Comparison of ENCODE assay signal across 1 cellular context in genomic region chr4:73401412-73401811, GRCh38.
A peak's percentile ranks its signal among the peaks of the same experiment; 100 is the strongest.
TF ChIP-seq lines count a peak whose summit lies in the region.

No MANE protein-coding gene starts in this region.

TF ChIP-seq in HepG2, 621 proteins besides CTCF, POLR2A, EP300 and RAD21 (continued from another document and continues in another):
- TF ChIP-seq RERE (CRISPR knock-in tag; IDR thresholded peaks at IDR 0.05; ENCODE audit: low read depth) (peak; percentile 26; the same call in 1 of the 2 replicates), ATF6 (CRISPR knock-in tag; conservative IDR thresholded peaks at IDR 0.05) (no peak), ARID5B (CRISPR knock-in tag; IDR thresholded peaks at IDR 0.05) (peak; percentile 74), ISL2 (CRISPR knock-in tag; IDR thresholded peaks at IDR 0.05) (peak; percentile 43; the same call in 1 of the 2 replicates), HMG20A (CRISPR knock-in tag; IDR thresholded peaks at IDR 0.05; ENCODE audit: borderline replicate concordance) (peak; percentile 39; the same call in 1 of the 2 replicates), NFE2L1 (CRISPR knock-in tag; IDR thresholded peaks at IDR 0.05; ENCODE audit: borderline replicate concordance) (no peak), GMEB1 (CRISPR knock-in tag; IDR thresholded peaks at IDR 0.05; ENCODE audit: borderline replicate concordance) (no peak), STAT5B (CRISPR knock-in tag; IDR thresholded peaks at IDR 0.05) (no peak), SOX5 (CRISPR knock-in tag; IDR thresholded peaks at IDR 0.05; ENCODE audit: borderline replicate concordance) (peak; percentile 59; the same call in 1 of the 2 replicates), ZNF724P (CRISPR knock-in tag; IDR thresholded peaks at IDR 0.05; ENCODE audit: borderline replicate concordance) (no peak), GFI1 (CRISPR knock-in tag; IDR thresholded peaks at IDR 0.05; ENCODE audit: borderline replicate concordance) (no peak), MLX (CRISPR knock-in tag; IDR thresholded peaks at IDR 0.05) (no peak), CREM (IDR thresholded peaks at IDR 0.05) (peak; percentile 69), CREM (CRISPR knock-in tag; IDR thresholded peaks at IDR 0.05) (no peak), ARNT (IDR thresholded peaks at IDR 0.05) (no peak), SALL2 (CRISPR knock-in tag; IDR thresholded peaks at IDR 0.05) (no peak), GZF1 (CRISPR knock-in tag; IDR thresholded peaks at IDR 0.05) (no peak), ZNF234 (CRISPR knock-in tag; conservative IDR thresholded peaks at IDR 0.05) (no peak), GATAD2A (CRISPR knock-in tag; IDR thresholded peaks at IDR 0.05) (peak; percentile 63; the same call in 1 of the 2 replicates), FOXP1 (IDR thresholded peaks at IDR 0.05) (no peak), FOXP1 (CRISPR knock-in tag; IDR thresholded peaks at IDR 0.05) (peak; percentile 74), ZSCAN29 (CRISPR knock-in tag; conservative IDR thresholded peaks at IDR 0.05) (no peak), ZNF564 (CRISPR knock-in tag; IDR thresholded peaks at IDR 0.05) (no peak), ZZZ3 (CRISPR knock-in tag; IDR thresholded peaks at IDR 0.05; ENCODE audit: borderline replicate concordance) (no peak), SRSF9 (IDR thresholded peaks at IDR 0.05; ENCODE audit: borderline replicate concordance, insufficient read depth, low read depth, low read length, poor library complexity, severe bottlenecking) (no peak), ZNF446 (CRISPR knock-in tag; IDR thresholded peaks at IDR 0.05) (no peak), NCOA2 (CRISPR knock-in tag; IDR thresholded peaks at IDR 0.05) (peak; percentile 70), CHD4 (IDR thresholded peaks at IDR 0.05; ENCODE audit: borderline replicate concordance, low read length) (no peak), FOXA3 (CRISPR knock-in tag; IDR thresholded peaks at IDR 0.05) (peak; percentile 80), HNF4A (CRISPR knock-in tag; IDR thresholded peaks at IDR 0.05) (peak; percentile 19; the same call in 1 of the 2 replicates), TCF7 (IDR thresholded peaks at IDR 0.05; ENCODE audit: low read depth) (peak; percentile 21; the same call in 1 of the 2 replicates), ZNF138 (CRISPR knock-in tag; IDR thresholded peaks at IDR 0.05; ENCODE audit: low read depth) (no peak), PHF20 (CRISPR knock-in tag; IDR thresholded peaks at IDR 0.05) (no peak), DZIP1 (CRISPR knock-in tag; IDR thresholded peaks at IDR 0.05) (no peak), RXRB (CRISPR knock-in tag; IDR thresholded peaks at IDR 0.05; ENCODE audit: borderline replicate concordance) (0 out of 2 replicates have a peak, but pooled peaks have one; percentile 15), MATR3 (CRISPR knock-in tag; IDR thresholded peaks at IDR 0.05) (no peak), ZNF639 (CRISPR knock-in tag; conservative IDR thresholded peaks at IDR 0.05) (no peak), KMT2A (CRISPR knock-in tag; IDR thresholded peaks at IDR 0.05) (no peak), PRDM10 (CRISPR knock-in tag; IDR thresholded peaks at IDR 0.05; ENCODE audit: low read depth) (no peak)
